33 cellular contexts compared by ENCODE assay signal in genomic region chr18:3757361-3757760, GRCh38.
"Had no signal": no experiment of that assay in that cellular context is flagged by ENCODE, and none has a peak within 500 bp of the region (broad histone marks: within the 10 kb centered on the region; RNA-seq: fewer than 3 reads in every experiment).

No MANE protein-coding gene starts in this region.

- H3K27me3 ChIP-seq: adrenal gland, body of pancreas, brain microvascular endothelial cell, breast epithelium had no signal

- H3K27me3 Mint-ChIP-seq: activated CD4-positive, alpha-beta memory T cell treated with anti-CD3 and anti-CD28 coated beads for 36 hours; activated CD4-positive, alpha-beta T cell treated with anti-CD3 and anti-CD28 coated beads, Interleukin-2, amount 10 ng/mL, durations not matched to agents 24 days and 14 days; activated CD8-positive, alpha-beta T cell treated with anti-CD3 and anti-CD28 coated beads for 36 hours; activated naive CD8-positive, alpha-beta T cell treated with anti-CD3 and anti-CD28 coated beads for 36 hours had no signal

- H3K36me3 Mint-ChIP-seq: activated CD4-positive, alpha-beta memory T cell treated with anti-CD3 and anti-CD28 coated beads for 36 hours; activated naive CD4-positive, alpha-beta T cell treated with anti-CD3 and anti-CD28 coated beads, Interleukin-2, amount 50 U/mL, for 72 hours; activated naive CD8-positive, alpha-beta T cell treated with anti-CD3 and anti-CD28 coated beads for 36 hours had no signal

- H3K36me3 ChIP-seq: adrenal gland, brain microvascular endothelial cell, breast epithelium had no signal

- H3K9me3 Mint-ChIP-seq: activated CD4-positive, alpha-beta T cell treated with anti-CD3 and anti-CD28 coated beads, Interleukin-2, amount 10 ng/mL, durations not matched to agents 24 days and 14 days; activated CD8-positive, alpha-beta T cell treated with anti-CD3 and anti-CD28 coated beads for 36 hours; activated T-cell treated with anti-CD3 and anti-CD28 coated beads, Interleukin-2, amount 50 U/mL, for 72 hours; activated T-helper 1 cell treated with anti-CD3 and anti-CD28 coated beads, Interleukin-12 subunit alpha, Interleukin-12 subunit beta, Interleukin-2, Interleukin-4 antibody, amounts not matched to agents 30 ng/mL and 10 ng/mL and 1 ng/mL, durations not matched to agents 14 hours and 24 hours and 36 hours had no signal

- H3K27ac ChIP-seq: adrenal gland, body of pancreas, brain microvascular endothelial cell, breast epithelium, VCaP had no signal

- H3K4me3 Mint-ChIP-seq: activated B cell treated with CpG ODN at 0.5 μM for 24 hours; activated CD4-positive, alpha-beta memory T cell treated with anti-CD3 and anti-CD28 coated beads for 36 hours; activated CD4-positive, alpha-beta T cell treated with anti-CD3 and anti-CD28 coated beads, Interleukin-2, amount 10 ng/mL, durations not matched to agents 24 days and 14 days; activated CD8-positive, alpha-beta T cell treated with anti-CD3 and anti-CD28 coated beads for 36 hours; activated naive CD4-positive, alpha-beta T cell treated with anti-CD3 and anti-CD28 coated beads for 36 hours; activated naive CD8-positive, alpha-beta T cell treated with anti-CD3 and anti-CD28 coated beads for 36 hours; activated T-cell treated with anti-CD3 and anti-CD28 coated beads, Interleukin-2, amount 50 U/mL, for 4 hours; activated T-cell treated with anti-CD3 and anti-CD28 coated beads, Interleukin-2, amount 50 U/mL, for 72 hours; activated T-helper 1 cell treated with anti-CD3 and anti-CD28 coated beads, Interleukin-12 subunit alpha, Interleukin-12 subunit beta, Interleukin-2, Interleukin-4 antibody, amounts not matched to agents 30 ng/mL and 10 ng/mL and 1 ng/mL, durations not matched to agents 14 hours and 24 hours and 36 hours; activated T-helper 17 cell treated with anti-CD3 and anti-CD28 coated beads, Interleukin-2, amount 50 U/mL, for 72 hours; T-helper 2 cell treated with Interferon-gamma antibody and Interleukin-4, amounts not matched to agents 5 μg/mL and 100 μg/mL, for 36 hours had no signal

- DNase-seq: activated B cell treated with CpG ODN at 0.5 μM for 24 hours; activated CD4-positive, alpha-beta memory T cell treated with anti-CD3 and anti-CD28 coated beads for 36 hours; activated CD4-positive, alpha-beta T cell treated with anti-CD3 and anti-CD28 coated beads for 4 hours; activated CD4-positive, alpha-beta T cell treated with anti-CD3 and anti-CD28 coated beads, Interleukin-2, amount 10 ng/mL, durations not matched to agents 24 days and 14 days; activated CD4-positive, alpha-beta T cell treated with anti-CD3 and anti-CD28 coated beads, Interleukin-2, amount 50 U/mL, for 1 hour; activated CD4-positive, alpha-beta T cell treated with anti-CD3 and anti-CD28 coated beads, Interleukin-2, amount 50 U/mL, for 4 hours; activated CD4-positive, CD25-positive, alpha-beta regulatory T cell treated with anti-CD3 and anti-CD28 coated beads, Interleukin-2, amount 50 U/mL, for 72 hours; activated CD8-positive, alpha-beta memory T cell treated with anti-CD3 and anti-CD28 coated beads, Interleukin-2, amount 50 U/mL, for 4 hours; activated CD8-positive, alpha-beta T cell treated with anti-CD3 and anti-CD28 coated beads for 36 hours; activated effector memory CD4-positive, alpha-beta T cell treated with anti-CD3 and anti-CD28 coated beads, Interleukin-2, amount 50 U/mL, for 16 hours; activated gamma-delta T cell treated with Interleukin-2 at 50 U/mL for 16 hours; activated naive CD4-positive, alpha-beta T cell; activated naive CD4-positive, alpha-beta T cell treated with anti-CD3 and anti-CD28 coated beads for 36 hours; activated naive CD4-positive, alpha-beta T cell treated with anti-CD3 and anti-CD28 coated beads, Interleukin-2, amount 50 U/mL, for 16 hours; activated naive CD8-positive, alpha-beta T cell treated with anti-CD3 and anti-CD28 coated beads for 36 hours; activated T-cell treated with anti-CD3 and anti-CD28 coated beads for 4 hours; activated T-cell treated with anti-CD3 and anti-CD28 coated beads, Interleukin-2, amount 50 U/mL, for 1 hour; activated T-cell treated with anti-CD3 and anti-CD28 coated beads, Interleukin-2, amount 50 U/mL, for 4 hours; activated T-cell treated with anti-CD3 and anti-CD28 coated beads, Interleukin-2, amount 50 U/mL, for 72 hours; adrenal gland; amniotic stem cell; aorta; body of pancreas; brain microvascular endothelial cell; central memory CD4-positive, alpha-beta T cell; T-helper 2 cell; T-helper 9 cell had no signal

- H3K9me3 ChIP-seq: adrenal gland, body of pancreas had no signal

- H3K4me1 ChIP-seq: adrenal gland, body of pancreas, breast epithelium had no signal

- H3K4me3 ChIP-seq: adrenal gland, body of pancreas, breast epithelium had no signal

- H3K4me1 Mint-ChIP-seq: activated B cell treated with CpG ODN at 0.5 μM for 24 hours; activated CD4-positive, alpha-beta T cell treated with anti-CD3 and anti-CD28 coated beads, Interleukin-2, amount 10 ng/mL, durations not matched to agents 24 days and 14 days; activated naive CD8-positive, alpha-beta T cell treated with anti-CD3 and anti-CD28 coated beads for 36 hours; activated T-helper 17 cell treated with anti-CD3 and anti-CD28 coated beads, Interleukin-2, amount 50 U/mL, for 72 hours had no signal

- H3K27ac Mint-ChIP-seq: activated B cell treated with CpG ODN at 0.5 μM for 24 hours; activated CD4-positive, alpha-beta memory T cell treated with anti-CD3 and anti-CD28 coated beads for 36 hours; activated CD4-positive, alpha-beta T cell treated with anti-CD3 and anti-CD28 coated beads, Interleukin-2, amount 10 ng/mL, durations not matched to agents 24 days and 14 days; activated CD8-positive, alpha-beta T cell treated with anti-CD3 and anti-CD28 coated beads for 36 hours; activated naive CD4-positive, alpha-beta T cell treated with anti-CD3 and anti-CD28 coated beads for 36 hours; activated naive CD4-positive, alpha-beta T cell treated with anti-CD3 and anti-CD28 coated beads, Interleukin-2, amount 50 U/mL, for 72 hours; activated naive CD8-positive, alpha-beta T cell treated with anti-CD3 and anti-CD28 coated beads for 36 hours; activated T-cell treated with anti-CD3 and anti-CD28 coated beads, Interleukin-2, amount 50 U/mL, for 72 hours; activated T-helper 1 cell treated with anti-CD3 and anti-CD28 coated beads, Interleukin-12 subunit alpha, Interleukin-12 subunit beta, Interleukin-2, Interleukin-4 antibody, amounts not matched to agents 30 ng/mL and 10 ng/mL and 1 ng/mL, durations not matched to agents 14 hours and 24 hours and 36 hours; activated T-helper 17 cell treated with anti-CD3 and anti-CD28 coated beads, Interleukin-2, amount 50 U/mL, for 72 hours; T-helper 2 cell treated with Interferon-gamma antibody and Interleukin-4, amounts not matched to agents 5 μg/mL and 100 μg/mL, for 36 hours had no signal
